18 cellular contexts compared by ENCODE assay signal in genomic region chr3:150746791-150747590, GRCh38. TPM values are rescaled to one million over a fixed set of nuclear protein-coding genes. Genes with fewer than 3 reads are reported as not detected.
DNase-seq lines count a peak whose midpoint lies in the region; ATAC-seq and TF ChIP-seq lines count a peak whose summit lies in the region.
"Had no signal": no experiment of that assay in that cellular context is flagged by ENCODE, and none has a peak within 500 bp of the region (broad histone marks: within the 10 kb centered on the region; RNA-seq: fewer than 3 reads in every experiment).

No MANE protein-coding gene starts in this region.

- no peak for DNase-seq in CD14-positive monocyte (ENCODE audit: low spot score)
- peak; percentile 55 for DNase-seq in NCI-H1436 treated with DMSO at 0.1 percent for 48 hours (lab: John Stamatoyannopoulos, UW)
- DNase-seq in effector memory CD8-positive, alpha-beta T cell, result no peak
- peak in 4 of 5 donors; percentile 49 to 63 (median 56) for DNase-seq in ovary
- no peak for DNase-seq in NCI-H2029 treated with DMSO at 0.1 percent for 48 hours (lab: John Stamatoyannopoulos, UW)
- no peak for DNase-seq in RPMI8226
- no peak for DNase-seq in UCSD-AML1 (lab: John Stamatoyannopoulos, UW; ENCODE audit: unreplicated experiment)
- DNase-seq: left cardiac atrium; NCI-H1092; NCI-H748 treated with DMSO at 0.1 percent for 48 hours; occipital lobe; SJCRH30; stimulated activated naive CD4-positive, alpha-beta T cell had no signal

- WGBS in ovary, 3 donors, result 47 to 60% (median 50%) methylated on average over 7 of the region's 7 CpGs

- no peak overlapping the region for H3K4me3 Mint-ChIP-seq in CD14-positive monocyte
- no peak overlapping the region for H3K4me3 Mint-ChIP-seq in effector memory CD8-positive, alpha-beta T cell

- peaks cover 0 to 2% (median 0%) of the 10 kb centered on the region in 3 donors for H3K27me3 Mint-ChIP-seq in CD14-positive monocyte (ENCODE audit: low read depth in 3 of 3)
- no peaks in the 10 kb centered on the region for H3K27me3 Mint-ChIP-seq in effector memory CD8-positive, alpha-beta T cell

- peak overlapping the region; percentile 35 to 68 for H3K27ac ChIP-seq in ovary
- H3K27ac ChIP-seq: GM23248, SJCRH30 had no signal

- H3K27ac Mint-ChIP-seq in CD14-positive monocyte, result peak overlapping the region in 6 of 7 donors; percentile 51 to 95 (median 78)
- peak overlapping the region; percentile 31 to 81 for H3K27ac Mint-ChIP-seq in effector memory CD8-positive, alpha-beta T cell

- no peaks in the 10 kb centered on the region for H3K36me3 ChIP-seq in ovary
- H3K36me3 ChIP-seq: SJCRH30 had no signal

- TF ChIP-seq CTCF in CD14-positive monocyte (IDR thresholded peaks at IDR 0.05) (no peak), ovary (IDR thresholded peaks at IDR 0.05) (peak in 1 of 3 donors; percentile 9)

- H3K9me3 ChIP-seq in ovary, result no peaks in the 10 kb centered on the region
- H3K9me3 ChIP-seq: SJCRH30 had no signal

- H3K4me1 ChIP-seq in ovary (ENCODE audit: insufficient read depth), result peaks cover 32% of the 10 kb centered on the region
- H3K4me1 ChIP-seq: SJCRH30 had no signal

- no peaks in the 10 kb centered on the region for H3K9me3 Mint-ChIP-seq in CD14-positive monocyte
- H3K9me3 Mint-ChIP-seq in effector memory CD8-positive, alpha-beta T cell, result no peaks in the 10 kb centered on the region

- peaks cover 15 to 20% of the 10 kb centered on the region in 2 donors for H3K36me3 Mint-ChIP-seq in CD14-positive monocyte
- H3K36me3 Mint-ChIP-seq in effector memory CD8-positive, alpha-beta T cell (ENCODE audit: insufficient read depth), result peaks cover 16% of the 10 kb centered on the region

- H3K4me3 ChIP-seq in ovary, result no peak overlapping the region
- H3K4me3 ChIP-seq: GM23248, SJCRH30 had no signal

- peaks cover 51% of the 10 kb centered on the region for H3K4me1 Mint-ChIP-seq in CD14-positive monocyte
- H3K4me1 Mint-ChIP-seq in effector memory CD8-positive, alpha-beta T cell (ENCODE audit: low read depth in 2 of 2), result peaks cover 53 to 69% of the 10 kb centered on the region in 2 donors

- ATAC-seq in effector memory CD8-positive, alpha-beta T cell (replicated peaks), result no peak
- ATAC-seq in esophagus mucosa, result no peak
- ATAC-seq: activated CD4-positive, CD25-positive, alpha-beta regulatory T cell treated with anti-CD3 and anti-CD28 coated beads, Interleukin-2, amount 50 U/mL, for 24 hours; left cardiac atrium had no signal

- H3K27me3 ChIP-seq in ovary, result no peaks in the 10 kb centered on the region
- H3K27me3 ChIP-seq: SJCRH30 had no signal

- TF ChIP-seq EP300 in ovary (IDR thresholded peaks at IDR 0.05), result no peak

- TF ChIP-seq POLR2A in ovary (IDR thresholded peaks at IDR 0.05), result no peak

- intact Hi-C loops in CD14-positive monocyte (cut with micrococcal nuclease) (no loop called here), ovary (cut with DNase I) (no loop called here)

RNA-seq across cellular contexts. Expression of gene SIAH2, which starts 16.0 kb away (rescaled TPM):
- polyA plus RNA-seq in CD14-positive monocyte, result 10 to 100 TPM; 24.6 to 43.5 TPM
- total RNA-seq in ovary, result 10 to 100 TPM; 26.6 to 98.7 (median 37.1) TPM
- polyA plus RNA-seq in ovary, result 10 to 100 TPM; 18.0 to 40.7 TPM
- 44.8 TPM for total RNA-seq in esophagus mucosa

RNA-seq across cellular contexts. Expression of gene ERICH6, which starts 43.3 kb away (rescaled TPM):
- polyA plus RNA-seq in CD14-positive monocyte (not detected), ovary (under 1 TPM in 1 of 2 donors, not detected in 1; 0.04 TPM)
- total RNA-seq in ovary (1 to 10 TPM in 1 of 7 donors, under 1 TPM in 2, not detected in 4; 0.36 to 1.3 (median 0.51) TPM), esophagus mucosa (not detected)
- total RNA-seq: glomerular endothelial cell, GM23248, HT-29, occipital lobe, SJCRH30 had no signal

Comparison
In these comparisons a context has a peak if more than half of its experiments do, and no peak if none do; other contexts are left out.
1. DNase-seq: peak in NCI-H1436 treated with DMSO at 0.1 percent for 48 hours (single experiment) and ovary (4 of 5); none in CD14-positive monocyte (single experiment), effector memory CD8-positive, alpha-beta T cell (0 of 3), NCI-H2029 treated with DMSO at 0.1 percent for 48 hours (single experiment), RPMI8226 (single experiment) and UCSD-AML1 (single experiment).